In genomic region chr21:16004523-16004922, GRCh38 we compare ENCODE assay signal across 22 cellular contexts.
A peak's percentile ranks its signal among the peaks of the same experiment; 100 is the strongest.
DNase-seq lines count a peak whose midpoint lies in the region; ATAC-seq and TF ChIP-seq lines count a peak whose summit lies in the region.
"Had no signal": no experiment of that assay in that cellular context is flagged by ENCODE, and none has a peak within 500 bp of the region (broad histone marks: within the 10 kb centered on the region; RNA-seq: fewer than 3 reads in every experiment).

No MANE protein-coding gene starts in this region.

- H4K5ac ChIP-seq in IMR-90 (ENCODE audit: low read depth, low read length), result no peak overlapping the region

- H3K4me1 ChIP-seq in IMR-90 (ENCODE audit: control insufficient read depth, insufficient read depth, low read length), result no peaks in the 10 kb centered on the region
- H3K4me1 ChIP-seq in hepatocyte (ENCODE audit: insufficient read depth), result no peaks in the 10 kb centered on the region
- H3K4me1 ChIP-seq: BLaER1, Caco-2 had no signal

- peak overlapping the region; percentile 55 for H2AK9ac ChIP-seq in IMR-90 (replicated peaks; ENCODE audit: low read depth, low read length, poor library complexity)

- peak overlapping the region; percentile 9; the same call in 1 of the 2 replicates for H3K23ac ChIP-seq in IMR-90 (ENCODE audit: low read depth, low read length)

- H3K9me3 ChIP-seq in IMR-90 (ENCODE audit: control insufficient read depth, insufficient read depth, low read length), result no peaks in the 10 kb centered on the region
- no peaks in the 10 kb centered on the region for H3K9me3 ChIP-seq in hepatocyte (ENCODE audit: low read depth)
- H3K9me3 ChIP-seq: BLaER1, Caco-2 had no signal

- dilution Hi-C loops in IMR-90 (cut with HindIII; ENCODE audit: low sequenced_read_pairs, unreplicated experiment), result no loop called here

- H2AFZ ChIP-seq in IMR-90 (replicated peaks; ENCODE audit: low read length, poor library complexity) (peak overlapping the region; percentile 63), hepatocyte (no peak overlapping the region)

- no peak for DNase-seq in IMR-90
- DNase-seq in WTC11 (ENCODE audit: low spot score), result no peak
- no peak for DNase-seq in hepatocyte (ENCODE audit: low spot score)
- DNase-seq in T-helper 9 cell, result no peak
- DNase-seq in NCI-H524 treated with DMSO at 0.1 percent for 48 hours (lab: John Stamatoyannopoulos, UW), result no peak
- DNase-seq in G401 (ENCODE audit: low spot score), result no peak
- DNase-seq: Caco-2; CD4-positive, CD25-positive, alpha-beta regulatory T cell; DMS153; DND-41; GDM1; GOT3; H7; HCEC 1CT had no signal

- H4K20me1 ChIP-seq in IMR-90 (ENCODE audit: insufficient read depth, low read length) (no peaks in the 10 kb centered on the region), hepatocyte (ENCODE audit: insufficient read depth, poor library complexity, severe bottlenecking) (no peaks in the 10 kb centered on the region)
- H4K20me1 ChIP-seq: BLaER1 had no signal

- H3K4ac ChIP-seq in IMR-90 (ENCODE audit: low read depth, low read length), result no peak overlapping the region; the same call in 1 of the 2 replicates

- 0 out of 2 replicates have a peak overlapping the region, but pooled peaks have one; percentile 70 for H3K27ac Mint-ChIP-seq in WTC11
- H3K27ac Mint-ChIP-seq in nephron, result peak overlapping the region; percentile 54 to 79 (median 70)
- H3K27ac Mint-ChIP-seq: B cell; CD4-positive, CD25-positive, alpha-beta regulatory T cell; CD8-positive, alpha-beta T cell had no signal

- POLR2A ChIA-PET in IMR-90 (lab: Charles Lee; ENCODE audit: unreplicated experiment), result no interaction called here
- POLR2A ChIA-PET in WTC11 (lab: Charles Lee), result no interaction called here

- ATAC-seq in IMR-90 (ENCODE audit: low read depth) (no peak), WTC11 (no peak), GM21526 (IDR thresholded peaks at IDR 0.05; ENCODE audit: low FRiP score, unreplicated experiment) (no peak)
- ATAC-seq: CD8-positive, alpha-beta T cell; GM12878 had no signal

- no peak overlapping the region for H2BK5ac ChIP-seq in IMR-90 (ENCODE audit: low read depth, low read length, poor library complexity, severe bottlenecking)

- intact Hi-C loops in IMR-90 (cut with micrococcal nuclease), result loop anchor here (5.0 kb wide), 2 partner anchors 73 to 253 kb away; no protein-coding TSS in a partner anchor

- no peaks in the 10 kb centered on the region for H3K79me2 ChIP-seq in hepatocyte

- no peaks in the 10 kb centered on the region for H3K9me3 Mint-ChIP-seq in WTC11
- no peaks in the 10 kb centered on the region for H3K9me3 Mint-ChIP-seq in nephron
- H3K9me3 Mint-ChIP-seq: CD4-positive, CD25-positive, alpha-beta regulatory T cell; CD8-positive, alpha-beta T cell had no signal

- no peaks in the 10 kb centered on the region for H3K79me1 ChIP-seq in IMR-90 (ENCODE audit: low read depth in 1 of 2, low read length in 2 of 2)

- H3K14ac ChIP-seq in IMR-90 (replicated peaks; ENCODE audit: low read depth, low read length), result no peak overlapping the region

- no peaks in the 10 kb centered on the region for H3K27me3 Mint-ChIP-seq in WTC11 (ENCODE audit: low read depth)
- no peaks in the 10 kb centered on the region for H3K27me3 Mint-ChIP-seq in nephron (ENCODE audit: low read depth)
- H3K27me3 Mint-ChIP-seq: B cell had no signal

- H3K9me2 ChIP-seq in hepatocyte (replicated peaks; ENCODE audit: insufficient read depth), result no peaks in the 10 kb centered on the region

- H3K4me2 ChIP-seq in IMR-90 (ENCODE audit: low read depth, low read length) (no peak overlapping the region), hepatocyte (no peak overlapping the region)
- H3K4me2 ChIP-seq: BLaER1 had no signal

- H3K56ac ChIP-seq in IMR-90 (ENCODE audit: extremely low read depth, insufficient read depth, low read length), result no peak overlapping the region

- no peak for TF ChIP-seq RAD21 in IMR-90 (IDR thresholded peaks at IDR 0.05; ENCODE audit: low read length)

- no peak for TF ChIP-seq CTCF in IMR-90 (conservative IDR thresholded peaks at IDR 0.05; ENCODE audit: low read depth, low read length)
- TF ChIP-seq CTCF in WTC11 (IDR thresholded peaks at IDR 0.05), result no peak
- TF ChIP-seq CTCF in hepatocyte (IDR thresholded peaks at IDR 0.05; ENCODE audit: poor library complexity), result no peak
- no peak for TF ChIP-seq CTCF in nephron (IDR thresholded peaks at IDR 0.05; ENCODE audit: unreplicated experiment in 3 of 3)

- no peak overlapping the region for H3K18ac ChIP-seq in IMR-90 (ENCODE audit: low read depth, low read length)

- no peak for TF ChIP-seq POLR2A in IMR-90 (IDR thresholded peaks at IDR 0.05; ENCODE audit: low read depth, low read length)

- no peak overlapping the region for H3K4me3 ChIP-seq in IMR-90 (ENCODE audit: insufficient read depth, low read depth, low read length)
- H3K4me3 ChIP-seq in hepatocyte, result no peak overlapping the region
- H3K4me3 ChIP-seq: BLaER1, GM12878 had no signal

- H3K9ac ChIP-seq in IMR-90 (ENCODE audit: low read depth, low read length), result no peak overlapping the region
- H3K9ac ChIP-seq: BLaER1 had no signal

- H3K27ac ChIP-seq in IMR-90 (ENCODE audit: insufficient read depth, low read length), result no peak overlapping the region
- H3K27ac ChIP-seq in hepatocyte, result peak overlapping the region; percentile 3
- H3K27ac ChIP-seq: 22Rv1, BLaER1, C4-2B had no signal

- H3K36me3 Mint-ChIP-seq in WTC11 (no peaks in the 10 kb centered on the region), nephron (ENCODE audit: low read depth) (no peaks in the 10 kb centered on the region)
- H3K36me3 Mint-ChIP-seq: CD4-positive, CD25-positive, alpha-beta regulatory T cell; CD8-positive, alpha-beta T cell had no signal

- no peak overlapping the region for H4K8ac ChIP-seq in IMR-90 (ENCODE audit: low read depth in 2 of 2, low read length in 2 of 2)

- H2AK5ac ChIP-seq in IMR-90 (ENCODE audit: low read depth, low read length), result peak overlapping the region; percentile 39; the same call in 1 of the 2 replicates

- H2BK15ac ChIP-seq in IMR-90 (ENCODE audit: low read depth, low read length), result 0 out of 3 replicates have a peak overlapping the region, but pooled peaks have one; percentile 39

- BruUV-seq in IMR-90 (replicated peaks; lab: Mats Ljungman, UMichigan), result no TSS peak

- H4K91ac ChIP-seq in IMR-90 (ENCODE audit: insufficient read depth, low read depth, low read length), result no peak overlapping the region

- H3K9me1 ChIP-seq in IMR-90 (ENCODE audit: insufficient read depth, low read length), result peaks cover 3% of the 10 kb centered on the region; the same call in 1 of the 2 replicates

- in situ Hi-C loops in IMR-90 (cut with MboI; ENCODE audit: low sequenced_read_pairs), result loop anchor here (5.0 kb wide), 1 partner anchor 323 kb away; no protein-coding TSS in a partner anchor
- in situ Hi-C loops in G401 (cut with HindIII; ENCODE audit: low sequenced_read_pairs), result no loop called here

- CTCF ChIA-PET in IMR-90 (lab: Yijun Ruan, JAX), result interaction anchor here (1.5 kb wide), 1 partner anchor 18 kb away, joined by 4 read pairs; no protein-coding TSS in a partner anchor
- CTCF ChIA-PET in WTC11 (lab: Charles Lee), result no interaction called here

- H3K4me3 Mint-ChIP-seq in WTC11 (no peak overlapping the region), nephron (no peak overlapping the region)
- H3K4me3 Mint-ChIP-seq: B cell; CD4-positive, CD25-positive, alpha-beta regulatory T cell; CD8-positive, alpha-beta T cell had no signal

- H3K4me1 Mint-ChIP-seq in WTC11, result no peaks in the 10 kb centered on the region
- H3K4me1 Mint-ChIP-seq in nephron, result peaks cover 38% of the 10 kb centered on the region
- H3K4me1 Mint-ChIP-seq: B cell; CD4-positive, CD25-positive, alpha-beta regulatory T cell had no signal

- H3K36me3 ChIP-seq in IMR-90 (ENCODE audit: control insufficient read depth, insufficient read depth, low read length) (no peaks in the 10 kb centered on the region), hepatocyte (replicated peaks; ENCODE audit: insufficient read depth, low read depth) (no peaks in the 10 kb centered on the region)
- H3K36me3 ChIP-seq: BLaER1 had no signal

- H2BK120ac ChIP-seq in IMR-90 (ENCODE audit: low read depth, low read length), result no peak overlapping the region; the same call in 1 of the 2 replicates

- H2BK20ac ChIP-seq in IMR-90 (ENCODE audit: low read depth, low read length), result no peak overlapping the region

- H3K27me3 ChIP-seq in IMR-90 (ENCODE audit: control insufficient read depth, insufficient read depth, low read length), result no peaks in the 10 kb centered on the region
- no peaks in the 10 kb centered on the region for H3K27me3 ChIP-seq in hepatocyte
- H3K27me3 ChIP-seq: BLaER1 had no signal

- 37% methylated on average over 2 of the region's 7 CpGs; no CpG with 5 or more reads in 1 of the 2 experiments for WGBS in IMR-90 (ENCODE audit: extremely low coverage in 2 of 2, insufficient read length in 1 of 2), 2 experiments
- 91% methylated on average over 7 of the region's 7 CpGs for WGBS in hepatocyte (ENCODE audit: low lambda C conversion rate, missing lambda C conversion rate)

TF ChIP-seq in IMR-90, 13 proteins besides CTCF, POLR2A, EP300 and RAD21:
- TF ChIP-seq CHD1 (IDR thresholded peaks at IDR 0.05; ENCODE audit: low read depth, low read length), result no peak
- TF ChIP-seq NFE2L2 (IDR thresholded peaks at IDR 0.05; ENCODE audit: low read depth, low read length), result no peak
- no peak for TF ChIP-seq BHLHE40 (IDR thresholded peaks at IDR 0.05; ENCODE audit: low read depth, low read length)
- no peak for TF ChIP-seq CEBPB (IDR thresholded peaks at IDR 0.05; ENCODE audit: low read depth, low read length)
- no peak for TF ChIP-seq USF2 (IDR thresholded peaks at IDR 0.05; ENCODE audit: low read depth, low read length)

TF ChIP-seq in WTC11, 78 proteins besides CTCF, POLR2A, EP300 and RAD21:
- no peak for TF ChIP-seq ZNF263 (CRISPR knock-in tag; IDR thresholded peaks at IDR 0.05; ENCODE audit: low read depth)
- TF ChIP-seq ZNF416 (CRISPR knock-in tag; IDR thresholded peaks at IDR 0.05), result no peak
- no peak for TF ChIP-seq ATF6 (CRISPR knock-in tag; IDR thresholded peaks at IDR 0.05)
- TF ChIP-seq IRF2 (CRISPR knock-in tag; IDR thresholded peaks at IDR 0.05; ENCODE audit: borderline replicate concordance, low read depth), result no peak
